In genomic region chr14:22653012-22653621, GRCh38 we compare ENCODE assay signal across 8 cellular contexts. TPM values are rescaled to one million over a fixed set of nuclear protein-coding genes. Genes with fewer than 3 reads are reported as not detected.
DNase-seq lines count a peak whose midpoint lies in the region; ATAC-seq, FAIRE-seq and TF ChIP-seq lines count a peak whose summit lies in the region.

No MANE protein-coding gene starts in this region.

- H4K8ac ChIP-seq in H1 (ENCODE audit: extremely low read depth, insufficient read depth, low read length): no peak overlapping the region

- H3K23ac ChIP-seq in H1 (ENCODE audit: insufficient read length): no peak overlapping the region

- H3K36me3 ChIP-seq in H1 (ENCODE audit: control insufficient read depth in 2 of 4, insufficient read depth in 4 of 4, low read length in 3 of 4) (no peaks in the 10 kb centered on the region), stomach (no peaks in the 10 kb centered on the region)

- H3K9ac ChIP-seq in H1 (replicated peaks in 1 of 4; ENCODE audit: extremely low read depth in 1 of 4, low read depth in 3 of 4, low read length in 3 of 4): no peak overlapping the region

- 24% methylated on average over 4 of the region's 4 CpGs; no CpG with 5 or more reads in 1 of the 2 experiments for WGBS in H1 (ENCODE audit: extremely low coverage in 1 of 2, insufficient coverage in 1 of 2, insufficient read length in 1 of 2, insufficient replicate concordance in 2 of 2, low coverage in 1 of 2, low lambda C conversion rate in 2 of 2, missing lambda C conversion rate in 1 of 2), 2 experiments
- WGBS in stomach, 5 donors: 2 to 8% (median 4%) methylated on average over 4 of the region's 4 CpGs

- H3K4me1 ChIP-seq in H1 (replicated peaks in 1 of 4; ENCODE audit: control insufficient read depth in 3 of 4, insufficient read depth in 4 of 4, low read length in 3 of 4) (no peaks in the 10 kb centered on the region), stomach (peaks cover 0 to 20% (median 2%) of the 10 kb centered on the region in 4 donors)

- no peak overlapping the region for H3K18ac ChIP-seq in H1 (ENCODE audit: extremely low read depth, low read length)

- no peak overlapping the region for H3K14ac ChIP-seq in H1 (ENCODE audit: insufficient read length)

- peak; percentile 87 to 94 (median 89) for TF ChIP-seq CTCF in H1 (IDR thresholded peaks at IDR 0.05; ENCODE audit: control extremely low read depth in 1 of 3, insufficient read depth in 1 of 3, low read depth in 1 of 3, low read length in 3 of 3)
- peak in 5 of 7 experiments; percentile 80 to 91 (median 85) for TF ChIP-seq CTCF in stomach (IDR thresholded peaks at IDR 0.05)

- H2BK20ac ChIP-seq in H1 (ENCODE audit: low read length): no peak overlapping the region

- CTCF ChIA-PET in H1 (lab: Charles Lee; ENCODE audit: partially characterized antibody): interaction anchor here (0.6 to 6.7 kb wide), 39 partner anchors 9 to 268 kb away, joined by 3 to 78 read pairs (median 4); partner anchors contain the start of genes ABHD4, DAD1, OR6J1 and SLC7A7

- H3K27me3 ChIP-seq in H1 (replicated peaks in 1 of 4; ENCODE audit: control insufficient read depth in 3 of 4, extremely low read depth in 1 of 4, insufficient read depth in 3 of 4, low read length in 3 of 4) (0 out of 7 replicates have a peak, but pooled peaks cover 0 to 2% (median 0%) of the 10 kb centered on the region in 4 experiments), stomach (no peaks in the 10 kb centered on the region)

- no peak overlapping the region for H3K4me2 ChIP-seq in H1 (ENCODE audit: insufficient read depth in 1 of 2, low read depth in 2 of 2, low read length in 2 of 2)

- no peak overlapping the region for H2BK120ac ChIP-seq in H1 (replicated peaks; ENCODE audit: low read depth, low read length)

- TF ChIP-seq POLR2A in H1 (IDR thresholded peaks at IDR 0.05; ENCODE audit: control extremely low read depth in 1 of 2, low read depth in 2 of 2, low read length in 2 of 2): no peak
- TF ChIP-seq POLR2A in stomach (IDR thresholded peaks at IDR 0.05): no peak

- H2AK5ac ChIP-seq in H1 (ENCODE audit: low read depth, low read length): no peak overlapping the region

- H3K4me3 ChIP-seq in H1 (ENCODE audit: extremely low read depth in 1 of 4, insufficient read depth in 2 of 4, low read depth in 3 of 4, low read length in 4 of 4) (no peak overlapping the region), stomach (no peak overlapping the region)

- no peak for TF ChIP-seq EP300 in H1 (IDR thresholded peaks at IDR 0.05; ENCODE audit: borderline replicate concordance in 1 of 2, low read depth in 2 of 2, low read length in 2 of 2)
- no peak for TF ChIP-seq EP300 in stomach (IDR thresholded peaks at IDR 0.05)

- peak overlapping the region; percentile 52 for H2AFZ ChIP-seq in H1 (ENCODE audit: low read length)

- no peaks in the 10 kb centered on the region for H3K23me2 ChIP-seq in H1 (ENCODE audit: low read depth, low read length)

- FAIRE-seq in H1 (lab: Jason Lieb, UNC): peak; percentile 94

- H3K4ac ChIP-seq in H1 (replicated peaks; ENCODE audit: insufficient read length, low read depth, low read length): no peak overlapping the region

- H4K91ac ChIP-seq in H1 (replicated peaks; ENCODE audit: insufficient read length, low read length): no peak overlapping the region

- H3K79me1 ChIP-seq in H1 (ENCODE audit: low read depth, low read length): no peaks in the 10 kb centered on the region

- H3K27ac ChIP-seq in H1 (ENCODE audit: low read depth, low read length): no peak overlapping the region
- no peak overlapping the region for H3K27ac ChIP-seq in stomach

- H3K9me3 ChIP-seq in H1 (ENCODE audit: insufficient read depth in 2 of 2, low read depth in 1 of 2, low read length in 1 of 2) (no peaks in the 10 kb centered on the region), stomach (no peaks in the 10 kb centered on the region)

- H2BK12ac ChIP-seq in H1 (ENCODE audit: low read depth, low read length): no peak overlapping the region

- no peak overlapping the region for H2BK15ac ChIP-seq in H1 (ENCODE audit: low read length)

- peak; percentile 69 for ATAC-seq in HG02798 (IDR thresholded peaks at IDR 0.05; ENCODE audit: poor library complexity, unreplicated experiment)
- ATAC-seq in HG02623 (IDR thresholded peaks at IDR 0.05; ENCODE audit: unreplicated experiment): no peak

- POLR2A ChIA-PET in H1 (lab: Charles Lee; ENCODE audit: partially characterized antibody): interaction anchor here (1.0 to 1.5 kb wide), 3 partner anchors 81 to 98 kb away, joined by 3 to 4 read pairs (median 3); no protein-coding TSS in a partner anchor

- H2BK5ac ChIP-seq in H1 (ENCODE audit: low read depth, low read length): no peak overlapping the region

- peak; percentile 87 for TF ChIP-seq RAD21 in H1 (IDR thresholded peaks at IDR 0.05 in 1 of 2, conservative IDR thresholded peaks at IDR 0.05 in 1 of 2; ENCODE audit: low read depth in 2 of 2, low read length in 2 of 2)

- H4K20me1 ChIP-seq in H1 (replicated peaks in 1 of 2; ENCODE audit: control insufficient read depth in 1 of 2, insufficient read depth in 2 of 2, low read length in 2 of 2): no peaks in the 10 kb centered on the region

- no peaks in the 10 kb centered on the region for H3K79me2 ChIP-seq in H1 (ENCODE audit: control insufficient read depth in 1 of 2, insufficient read depth in 2 of 2, low read length in 2 of 2)

- H3K56ac ChIP-seq in H1 (replicated peaks; ENCODE audit: insufficient read length, low read depth, low read length): no peak overlapping the region

- peak; percentile 81 for DNase-seq in DMS53 (lab: John Stamatoyannopoulos, UW)
- peak; percentile 14 for DNase-seq in NCI-H510A treated with DMSO at 0.1 percent for 48 hours (lab: John Stamatoyannopoulos, UW)
- peak; percentile 52 to 66 for DNase-seq in activated CD4-positive, alpha-beta T cell treated with anti-CD3 and anti-CD28 coated beads, Interleukin-2, amount 50 U/mL, for 48 hours
- peak; percentile 62 to 84 for DNase-seq in H1 (ENCODE audit: low read depth in 1 of 2, low spot score in 2 of 2)
- DNase-seq in myocyte (ENCODE audit: low read depth): peak; percentile 87
- DNase-seq in stomach: peak; percentile 79

- intact Hi-C loops in stomach (cut with DNase I; ENCODE audit: low total_unique reads): no loop called here

- no peak overlapping the region for H4K5ac ChIP-seq in H1 (ENCODE audit: insufficient read length, low read depth, low read length)

TF ChIP-seq in H1, 55 proteins besides CTCF, POLR2A, EP300 and RAD21:
- TF ChIP-seq SP1 (IDR thresholded peaks at IDR 0.05; ENCODE audit: low read depth, low read length): 0 out of 2 replicates have a peak, but pooled peaks have one; percentile 47
- TF ChIP-seq MAX (IDR thresholded peaks at IDR 0.05): 0 out of 2 replicates have a peak, but pooled peaks have one; percentile 58
- no peak for TF ChIP-seq KDM1A (IDR thresholded peaks at IDR 0.05; ENCODE audit: borderline replicate concordance, low read length)
- peak; percentile 71; the same call in 1 of the 2 replicates for TF ChIP-seq TEAD4 (IDR thresholded peaks at IDR 0.05; ENCODE audit: low read depth, low read length)
- peak; percentile 30 to 65; a peak in 1 of 4 replicates for TF ChIP-seq SIN3A (conservative IDR thresholded peaks at IDR 0.05 in 1 of 2, IDR thresholded peaks at IDR 0.05 in 1 of 2; ENCODE audit: low read depth in 1 of 2, low read length in 2 of 2)

RNA-seq across cellular contexts. Expression of gene OR6J1, which starts 9.0 kb away (rescaled TPM):
- not detected in 2 replicates for total RNA-seq in H1 (2021; fragmentation: NEBNext Ultra II Directional; extraction: Animal tissue kit (Norgen Biotek cat#: 25700))
- not detected in 2 replicates for polyA plus RNA-seq in H1 (2011; rRNA removed)
- polyA plus RNA-seq in H1 (2011; cell fraction: cytosol; rRNA removed): not detected
- polyA plus RNA-seq in H1 (2011; cell fraction: nucleus; rRNA removed): not detected
- not detected in 4 replicates for polyA plus RNA-seq in H1 (2012, experiment 1 of 2)
- not detected for polyA plus RNA-seq in H1 (2012, experiment 2 of 2)
- polyA plus RNA-seq in H1 (2013, experiment 1 of 2): not detected
- polyA plus RNA-seq in H1 (2013, experiment 2 of 2): not detected
- not detected in 2 replicates for polyA minus RNA-seq in H1 (2011; rRNA and poly(A)+ RNA removed)
- not detected for polyA minus RNA-seq in H1 (2011; cell fraction: cytosol; rRNA and poly(A)+ RNA removed)
- not detected for polyA minus RNA-seq in H1 (2011; cell fraction: nucleus; rRNA and poly(A)+ RNA removed)
- not detected in 2 replicates for total RNA-seq in myocyte
- polyA plus RNA-seq in myocyte (2012): not detected
- not detected for total RNA-seq in stomach
- polyA plus RNA-seq in stomach: not detected

RNA-seq across cellular contexts. Expression of gene ABHD4, which starts 55.0 kb away (rescaled TPM):
- total RNA-seq in H1 (2021; fragmentation: NEBNext Ultra II Directional; extraction: Animal tissue kit (Norgen Biotek cat#: 25700)): 32.4 and 37.1 TPM in 2 replicates
- polyA plus RNA-seq in H1 (2011; rRNA removed) (40.6 and 42.9 TPM in 2 replicates), stomach (10 to 100 TPM; 14.8 to 24.3 (median 17.0) TPM)
- 33.3 TPM for polyA plus RNA-seq in H1 (2011; cell fraction: cytosol; rRNA removed)
- 39.0 TPM for polyA plus RNA-seq in H1 (2011; cell fraction: nucleus; rRNA removed)
- 21.3 to 29.2 TPM (median 25.0 TPM) in 4 replicates for polyA plus RNA-seq in H1 (2012, experiment 1 of 2)
- 25.7 TPM for polyA plus RNA-seq in H1 (2012, experiment 2 of 2)
- 25.1 TPM for polyA plus RNA-seq in H1 (2013, experiment 1 of 2)
- polyA plus RNA-seq in H1 (2013, experiment 2 of 2): 26.5 TPM
- polyA minus RNA-seq in H1 (2011; rRNA and poly(A)+ RNA removed): 34.9 and 36.6 TPM in 2 replicates
- 12.8 TPM for polyA minus RNA-seq in H1 (2011; cell fraction: cytosol; rRNA and poly(A)+ RNA removed)
- polyA minus RNA-seq in H1 (2011; cell fraction: nucleus; rRNA and poly(A)+ RNA removed): 22.9 TPM
- total RNA-seq in myocyte (28.5 and 33.2 TPM in 2 replicates), stomach (100 to 1,000 TPM in 1 of 5 donors, 10 to 100 TPM in 4; 12.2 to 130 (median 27.7) TPM)
- polyA plus RNA-seq in myocyte (2012): 110 TPM

Comparison
In these comparisons a context has a peak if more than half of its experiments do, and no peak if none do; other contexts are left out.
1. DNase-seq: peak in every context shown above with its lines; median percentile 87 in myocyte; 81 in DMS53; 79 in stomach; 73 in H1; 59 in activated CD4-positive, alpha-beta T cell treated with anti-CD3 and anti-CD28 coated beads, Interleukin-2, amount 50 U/mL, for 48 hours; 14 in NCI-H510A treated with DMSO at 0.1 percent for 48 hours.